21 cellular contexts compared by ENCODE assay signal in genomic region chr3:127418560-127419099, GRCh38.
"Had no signal": no experiment of that assay in that cellular context is flagged by ENCODE, and none has a peak within 500 bp of the region (broad histone marks: within the 10 kb centered on the region; RNA-seq: fewer than 3 reads in every experiment).

No MANE protein-coding gene starts in this region.

- H3K36me3 ChIP-seq: spleen, upper lobe of left lung had no signal

- H3K4me3 ChIP-seq: spleen, upper lobe of left lung had no signal

- H3K9me3 Mint-ChIP-seq: activated CD4-positive, alpha-beta T cell treated with anti-CD3 and anti-CD28 coated beads, Interleukin-2, amount 10 ng/mL, durations not matched to agents 7 days and 5 days; activated naive CD4-positive, alpha-beta T cell treated with anti-CD3 and anti-CD28 coated beads, Interleukin-2, amount 10 ng/mL, durations not matched to agents 7 days and 5 days; activated T-cell treated with anti-CD3 and anti-CD28 coated beads, Interleukin-2, amount 50 U/mL, for 72 hours; dendritic cell treated with granulocyte-macrophage colony-stimulating factor and Interleukin-4, amounts not matched to agents 40 ng/mL and 50 ng/mL, for 4 days; nephron; T-cell; T-helper 2 cell treated with Interferon-gamma antibody and Interleukin-4, amounts not matched to agents 5 μg/mL and 100 μg/mL, for 36 hours had no signal

- H3K36me3 Mint-ChIP-seq: activated naive CD4-positive, alpha-beta T cell treated with anti-CD3 and anti-CD28 coated beads, Interleukin-2, amount 10 ng/mL, durations not matched to agents 7 days and 5 days; memory B cell; T-cell had no signal

- H3K9me3 ChIP-seq: spleen, upper lobe of left lung had no signal

- H3K27ac Mint-ChIP-seq: activated CD4-positive, alpha-beta T cell treated with anti-CD3 and anti-CD28 coated beads, Interleukin-2, amount 10 ng/mL, durations not matched to agents 7 days and 5 days; activated naive CD4-positive, alpha-beta T cell treated with anti-CD3 and anti-CD28 coated beads, Interleukin-2, amount 10 ng/mL, durations not matched to agents 7 days and 5 days; activated T-cell treated with anti-CD3 and anti-CD28 coated beads, Interleukin-2, amount 50 U/mL, for 72 hours; dendritic cell treated with granulocyte-macrophage colony-stimulating factor and Interleukin-4, amounts not matched to agents 40 ng/mL and 50 ng/mL, for 4 days; memory B cell; nephron; T-cell; T-helper 2 cell treated with Interferon-gamma antibody and Interleukin-4, amounts not matched to agents 5 μg/mL and 100 μg/mL, for 36 hours had no signal

- H3K4me1 ChIP-seq: spleen had no signal

- ATAC-seq: activated CD4-positive, CD25-positive, alpha-beta regulatory T cell treated with anti-CD3 and anti-CD28 coated beads, Interleukin-2, amount 50 U/mL, for 24 hours; activated T-cell treated with anti-CD3 and anti-CD28 coated beads, Interleukin-2, amount 50 U/mL, for 72 hours; SK-N-SH treated with all-trans-retinoic acid at 6 μM for 48 hours; T-cell had no signal

- H3K4me1 Mint-ChIP-seq: activated CD4-positive, alpha-beta T cell treated with anti-CD3 and anti-CD28 coated beads, Interleukin-2, amount 10 ng/mL, durations not matched to agents 7 days and 5 days; activated naive CD4-positive, alpha-beta T cell treated with anti-CD3 and anti-CD28 coated beads, Interleukin-2, amount 10 ng/mL, durations not matched to agents 7 days and 5 days; memory B cell; T-cell had no signal

- H3K4me3 Mint-ChIP-seq: activated CD4-positive, alpha-beta T cell treated with anti-CD3 and anti-CD28 coated beads, Interleukin-2, amount 10 ng/mL, durations not matched to agents 7 days and 5 days; activated naive CD4-positive, alpha-beta T cell treated with anti-CD3 and anti-CD28 coated beads, Interleukin-2, amount 10 ng/mL, durations not matched to agents 7 days and 5 days; activated T-cell treated with anti-CD3 and anti-CD28 coated beads, Interleukin-2, amount 50 U/mL, for 72 hours; dendritic cell treated with granulocyte-macrophage colony-stimulating factor and Interleukin-4, amounts not matched to agents 40 ng/mL and 50 ng/mL, for 4 days; memory B cell; nephron; T-cell; T-helper 2 cell treated with Interferon-gamma antibody and Interleukin-4, amounts not matched to agents 5 μg/mL and 100 μg/mL, for 36 hours had no signal

- DNase-seq: activated CD4-positive, alpha-beta T cell treated with anti-CD3 and anti-CD28 coated beads, Interleukin-2, amount 10 ng/mL, durations not matched to agents 7 days and 5 days; activated CD8-positive, alpha-beta memory T cell treated with anti-CD3 and anti-CD28 coated beads for 24 hours; activated effector memory CD4-positive, alpha-beta T cell treated with Interleukin-2 at 50 U/mL for 16 hours; activated naive CD4-positive, alpha-beta T cell treated with anti-CD3 and anti-CD28 coated beads, Interleukin-2, amount 10 ng/mL, durations not matched to agents 7 days and 5 days; activated T-cell treated with anti-CD3 and anti-CD28 coated beads, Interleukin-2, amount 50 U/mL, for 72 hours; amygdala; effector CD8-positive, alpha-beta T cell; foreskin melanocyte; hippocampal formation; stimulated activated CD4-positive, alpha-beta T cell treated with anti-CD3 and anti-CD28 coated beads, Interleukin-4, amount 100 ng/mL, for 1 hour; stimulated activated naive CD4-positive, alpha-beta T cell; T-cell; upper lobe of left lung had no signal

- H3K27ac ChIP-seq: spleen, upper lobe of left lung, VCaP had no signal

- H3K27me3 ChIP-seq: upper lobe of left lung had no signal
